Comparison of ENCODE assay signal across 9 cellular contexts in the genomic region with DNA sequence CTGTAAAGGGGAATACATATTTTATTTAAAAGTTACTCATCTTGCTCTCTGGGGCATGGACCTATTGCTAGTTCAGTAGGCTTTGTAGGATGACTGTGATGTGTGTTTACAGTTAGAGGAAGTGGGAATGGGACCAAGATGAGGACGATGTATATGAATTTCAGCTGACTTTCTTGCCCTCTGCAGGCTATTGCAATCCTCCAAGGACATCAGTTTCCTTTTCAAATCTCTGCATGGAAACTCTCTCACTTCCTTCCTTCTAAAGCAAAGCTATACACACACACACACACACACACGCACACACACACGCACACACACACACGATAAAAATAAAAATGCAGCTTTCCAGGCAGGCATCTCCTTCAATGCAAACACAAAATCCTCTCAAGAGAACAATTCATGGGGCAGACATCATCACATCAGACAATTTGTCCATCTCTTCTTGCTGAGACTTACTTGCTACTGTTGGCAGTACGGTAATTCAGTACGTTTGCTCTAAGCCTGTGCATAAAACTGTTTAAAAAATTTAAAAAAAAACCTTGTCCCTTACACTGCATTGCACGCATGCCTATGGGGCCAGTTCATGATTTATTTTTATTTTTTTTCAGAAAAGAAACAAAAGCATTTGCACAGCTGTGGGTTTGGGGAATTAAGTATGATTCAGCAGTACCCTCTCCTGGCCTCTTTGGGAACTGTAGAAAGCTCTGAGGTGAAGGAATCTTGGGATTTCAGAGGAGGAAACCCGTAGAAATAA. TPM values are rescaled to one million over a fixed set of nuclear protein-coding genes. Genes with fewer than 3 reads are reported as not detected.
DNase-seq lines count a peak whose midpoint lies in the region; ATAC-seq lines count a peak whose summit lies in the region.
"Had no signal": no experiment of that assay in that cellular context is flagged by ENCODE, and none has a peak within 500 bp of the region (broad histone marks: within the 10 kb centered on the region; RNA-seq: fewer than 3 reads in every experiment).

No MANE protein-coding gene starts in this region.

- no peaks in the 10 kb centered on the region for H3K36me3 Mint-ChIP-seq in activated naive CD4-positive, alpha-beta T cell treated with anti-CD3 and anti-CD28 coated beads for 36 hours (ENCODE audit: low read depth)
- peaks cover 5% of the 10 kb centered on the region for H3K36me3 Mint-ChIP-seq in activated T-helper 2 cell treated with anti-CD3 and anti-CD28 coated beads, Interferon-gamma antibody, Interleukin-2, Interleukin-4, amounts not matched to agents 10 μg/mL and 5 μg/mL and 100 μg/mL, durations not matched to agents 14 hours and 24 hours and 36 hours (ENCODE audit: low read depth)
- H3K36me3 Mint-ChIP-seq: memory B cell had no signal

- peaks cover 5% of the 10 kb centered on the region for H3K4me1 ChIP-seq in rectal smooth muscle tissue (ENCODE audit: control insufficient read depth, insufficient read depth, low read length)

- H3K9ac ChIP-seq in rectal smooth muscle tissue (ENCODE audit: low read length) = no peak overlapping the region

- no peak overlapping the region for H3K4me3 Mint-ChIP-seq in activated naive CD4-positive, alpha-beta T cell treated with anti-CD3 and anti-CD28 coated beads for 36 hours
- H3K4me3 Mint-ChIP-seq in activated T-helper 2 cell treated with anti-CD3 and anti-CD28 coated beads, Interferon-gamma antibody, Interleukin-2, Interleukin-4, amounts not matched to agents 10 μg/mL and 5 μg/mL and 100 μg/mL, durations not matched to agents 14 hours and 24 hours and 36 hours (ENCODE audit: low read depth) = no peak overlapping the region
- H3K4me3 Mint-ChIP-seq: memory B cell had no signal

- no peaks in the 10 kb centered on the region for H3K27me3 Mint-ChIP-seq in activated naive CD4-positive, alpha-beta T cell treated with anti-CD3 and anti-CD28 coated beads for 36 hours (ENCODE audit: low read depth)
- peaks cover 2% of the 10 kb centered on the region for H3K27me3 Mint-ChIP-seq in activated T-helper 2 cell treated with anti-CD3 and anti-CD28 coated beads, Interferon-gamma antibody, Interleukin-2, Interleukin-4, amounts not matched to agents 10 μg/mL and 5 μg/mL and 100 μg/mL, durations not matched to agents 14 hours and 24 hours and 36 hours (ENCODE audit: low read depth)

- H3K9me3 Mint-ChIP-seq in activated naive CD4-positive, alpha-beta T cell treated with anti-CD3 and anti-CD28 coated beads for 36 hours = no peaks in the 10 kb centered on the region
- H3K9me3 Mint-ChIP-seq in activated T-helper 2 cell treated with anti-CD3 and anti-CD28 coated beads, Interferon-gamma antibody, Interleukin-2, Interleukin-4, amounts not matched to agents 10 μg/mL and 5 μg/mL and 100 μg/mL, durations not matched to agents 14 hours and 24 hours and 36 hours = peaks cover 9% of the 10 kb centered on the region
- H3K9me3 Mint-ChIP-seq: memory B cell had no signal

- intact Hi-C loops in activated naive CD4-positive, alpha-beta T cell treated with anti-CD3 and anti-CD28 coated beads for 36 hours (cut with micrococcal nuclease) = loop anchor here (1.0 to 5.0 kb wide), 9 partner anchors 23 to 1078 kb away; no protein-coding TSS in a partner anchor
- intact Hi-C loops in activated T-helper 2 cell treated with anti-CD3 and anti-CD28 coated beads, Interferon-gamma antibody, Interleukin-2, Interleukin-4, amounts not matched to agents 10 μg/mL and 5 μg/mL and 100 μg/mL, durations not matched to agents 14 hours and 24 hours and 36 hours (cut with micrococcal nuclease) = loop anchor here (1.0 to 5.0 kb wide), 6 partner anchors 11 to 427 kb away; no protein-coding TSS in a partner anchor
- intact Hi-C loops in Right ventricle myocardium superior (cut with DNase I) = loop anchor here (10.0 kb wide), 1 partner anchor 425 kb away; no protein-coding TSS in a partner anchor

- ATAC-seq in Right ventricle myocardium superior (ENCODE audit: poor library complexity) (peak; percentile 91), GM18520 (IDR thresholded peaks at IDR 0.05; ENCODE audit: unreplicated experiment) (no peak)

- H3K36me3 ChIP-seq in rectal smooth muscle tissue (ENCODE audit: control insufficient read depth, insufficient read depth, low read length) = no peaks in the 10 kb centered on the region

- H3K27ac Mint-ChIP-seq in activated naive CD4-positive, alpha-beta T cell treated with anti-CD3 and anti-CD28 coated beads for 36 hours = peak overlapping the region; percentile 34
- H3K27ac Mint-ChIP-seq in activated T-helper 2 cell treated with anti-CD3 and anti-CD28 coated beads, Interferon-gamma antibody, Interleukin-2, Interleukin-4, amounts not matched to agents 10 μg/mL and 5 μg/mL and 100 μg/mL, durations not matched to agents 14 hours and 24 hours and 36 hours = peak overlapping the region; percentile 35
- H3K27ac Mint-ChIP-seq: memory B cell had no signal

- no peak overlapping the region for H3K27ac ChIP-seq in rectal smooth muscle tissue (ENCODE audit: low read depth, low read length)

- H3K4me1 Mint-ChIP-seq in activated naive CD4-positive, alpha-beta T cell treated with anti-CD3 and anti-CD28 coated beads for 36 hours (ENCODE audit: low read depth) = peaks cover 22% of the 10 kb centered on the region
- peaks cover 21% of the 10 kb centered on the region for H3K4me1 Mint-ChIP-seq in activated T-helper 2 cell treated with anti-CD3 and anti-CD28 coated beads, Interferon-gamma antibody, Interleukin-2, Interleukin-4, amounts not matched to agents 10 μg/mL and 5 μg/mL and 100 μg/mL, durations not matched to agents 14 hours and 24 hours and 36 hours (ENCODE audit: low read depth)

- DNase-seq in activated naive CD4-positive, alpha-beta T cell treated with anti-CD3 and anti-CD28 coated beads for 36 hours = peak; percentile 53
- DNase-seq in activated naive CD4-positive, alpha-beta T cell treated with Interleukin-2 at 50 U/mL for 16 hours = no peak
- DNase-seq in NCI-H1694 (lab: John Stamatoyannopoulos, UW) (peak; percentile 22), Right ventricle myocardium superior (no peak), NK-92 (lab: John Stamatoyannopoulos, UW; ENCODE audit: unreplicated experiment) (no peak)
- DNase-seq in activated T-helper 2 cell treated with anti-CD3 and anti-CD28 coated beads, Interferon-gamma antibody, Interleukin-2, Interleukin-4, amounts not matched to agents 10 μg/mL and 5 μg/mL and 100 μg/mL, durations not matched to agents 14 hours and 24 hours and 36 hours (ENCODE audit: low spot score) = no peak

- CTCF ChIA-PET in activated naive CD4-positive, alpha-beta T cell treated with anti-CD3 and anti-CD28 coated beads for 36 hours (lab: Charles Lee) = interaction anchor here (0.6 to 3.3 kb wide), 32 partner anchors 9 to 1033 kb away, joined by 3 to 28 read pairs (median 4); no protein-coding TSS in a partner anchor

- no peaks in the 10 kb centered on the region for H3K27me3 ChIP-seq in rectal smooth muscle tissue (ENCODE audit: control insufficient read depth, insufficient read depth, low read length)

- peak overlapping the region; percentile 48 for H3K4me3 ChIP-seq in rectal smooth muscle tissue (ENCODE audit: low read length)

RNA-seq across cellular contexts. Expression of gene ICOS, which starts 27.2 kb away (rescaled TPM):
- total RNA-seq in activated naive CD4-positive, alpha-beta T cell treated with anti-CD3 and anti-CD28 coated beads for 36 hours = 100 to 1,000 TPM; 197 to 211 TPM
- total RNA-seq in activated T-helper 2 cell treated with anti-CD3 and anti-CD28 coated beads, Interferon-gamma antibody, Interleukin-2, Interleukin-4, amounts not matched to agents 10 μg/mL and 5 μg/mL and 100 μg/mL, durations not matched to agents 14 hours and 24 hours and 36 hours = 76.2 and 78.7 TPM in 2 replicates
- not detected for total RNA-seq in Right ventricle myocardium superior

RNA-seq across cellular contexts. Expression of gene CTLA4, which starts 41.8 kb away (rescaled TPM):
- 10 to 100 TPM; 65.2 to 69.7 TPM for total RNA-seq in activated naive CD4-positive, alpha-beta T cell treated with anti-CD3 and anti-CD28 coated beads for 36 hours
- 166 and 180 TPM in 2 replicates for total RNA-seq in activated T-helper 2 cell treated with anti-CD3 and anti-CD28 coated beads, Interferon-gamma antibody, Interleukin-2, Interleukin-4, amounts not matched to agents 10 μg/mL and 5 μg/mL and 100 μg/mL, durations not matched to agents 14 hours and 24 hours and 36 hours
- 0.22 TPM for total RNA-seq in Right ventricle myocardium superior

Comparison
In these comparisons a context has a peak if more than half of its experiments do, and no peak if none do; other contexts are left out.
1. DNase-seq: peak in activated naive CD4-positive, alpha-beta T cell treated with anti-CD3 and anti-CD28 coated beads for 36 hours (single experiment) and NCI-H1694 (single experiment); none in activated naive CD4-positive, alpha-beta T cell treated with Interleukin-2 at 50 U/mL for 16 hours (single experiment), activated T-helper 2 cell treated with anti-CD3 and anti-CD28 coated beads, Interferon-gamma antibody, Interleukin-2, Interleukin-4, amounts not matched to agents 10 μg/mL and 5 μg/mL and 100 μg/mL, durations not matched to agents 14 hours and 24 hours and 36 hours (single experiment), Right ventricle myocardium superior (single experiment) and NK-92 (single experiment).
2. RNA of gene ICOS, which starts 27.2 kb away (total RNA-seq): 197 to 211 TPM in activated naive CD4-positive, alpha-beta T cell treated with anti-CD3 and anti-CD28 coated beads for 36 hours and 76.2 to 78.7 TPM in activated T-helper 2 cell treated with anti-CD3 and anti-CD28 coated beads, Interferon-gamma antibody, Interleukin-2, Interleukin-4, amounts not matched to agents 10 μg/mL and 5 μg/mL and 100 μg/mL, durations not matched to agents 14 hours and 24 hours and 36 hours; not detected in Right ventricle myocardium superior (single experiment); every median in the first group is over 10 times any median in the second.
3. RNA of gene CTLA4, which starts 41.8 kb away (total RNA-seq): 166 to 180 TPM in activated T-helper 2 cell treated with anti-CD3 and anti-CD28 coated beads, Interferon-gamma antibody, Interleukin-2, Interleukin-4, amounts not matched to agents 10 μg/mL and 5 μg/mL and 100 μg/mL, durations not matched to agents 14 hours and 24 hours and 36 hours and 65.2 to 69.7 TPM in activated naive CD4-positive, alpha-beta T cell treated with anti-CD3 and anti-CD28 coated beads for 36 hours; 0.22 TPM in Right ventricle myocardium superior (single experiment); every median in the first group is over 10 times any median in the second.